Comparison of ENCODE assay signal across 12 cellular contexts in the genomic region with DNA sequence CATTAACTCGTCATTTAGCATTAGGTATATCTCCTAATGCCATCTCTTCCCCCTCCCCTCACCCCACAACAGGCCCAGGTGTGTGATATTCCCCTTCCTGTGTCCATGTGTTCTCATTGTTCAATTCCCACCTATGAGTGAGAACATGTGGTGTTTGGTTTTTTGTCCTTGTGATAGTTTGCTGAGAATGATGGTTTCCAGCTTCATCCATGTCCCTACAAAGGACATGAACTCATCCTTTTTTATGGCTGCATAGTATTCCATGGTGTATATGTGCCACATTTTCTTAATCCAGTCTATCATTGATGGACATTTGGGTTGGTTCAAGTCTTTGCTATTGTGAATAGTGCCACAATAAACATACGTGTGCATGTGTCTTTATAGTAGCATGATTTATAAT. TPM values are rescaled to one million over a fixed set of nuclear protein-coding genes. Genes with fewer than 3 reads are reported as not detected.
"Had no signal": no experiment of that assay in that cellular context is flagged by ENCODE, and none has a peak within 500 bp of the region (broad histone marks: within the 10 kb centered on the region; RNA-seq: fewer than 3 reads in every experiment).

No MANE protein-coding gene starts in this region.

RNA-seq across cellular contexts. Expression of a gene that starts 13.3 kb away (rescaled TPM):
- total RNA-seq: OCI-LY7, Right ventricle myocardium inferior, Right ventricle myocardium superior, RPMI7951, T-cell had no signal
- polyA plus RNA-seq: SK-N-SH had no signal

RNA-seq across cellular contexts. Expression of a gene that starts 13.5 kb away (rescaled TPM):
- total RNA-seq: OCI-LY7, PC-3, PC-9, Peyer's patch, Right ventricle myocardium inferior, Right ventricle myocardium superior, RPMI7951, SJCRH30, SJSA1, SK-MEL-5, T-cell had no signal
- polyA plus RNA-seq: SK-N-SH had no signal
